Comparison of ENCODE assay signal across 1 cellular context in genomic region chr13:31168166-31168565, GRCh38.
TF ChIP-seq lines count a peak whose summit lies in the region.

No MANE protein-coding gene starts in this region.

TF ChIP-seq in SK-N-SH, 30 proteins besides CTCF, POLR2A, EP300 and RAD21 (continued from another document):
- TF ChIP-seq REST (IDR thresholded peaks at IDR 0.05; ENCODE audit: low read depth, low read length) (no peak), RFX5 (IDR thresholded peaks at IDR 0.05; ENCODE audit: low read length) (no peak), MAX (IDR thresholded peaks at IDR 0.05; ENCODE audit: low read depth) (no peak)
